ENCODE assay signal across 1 cellular context in the genomic region with DNA sequence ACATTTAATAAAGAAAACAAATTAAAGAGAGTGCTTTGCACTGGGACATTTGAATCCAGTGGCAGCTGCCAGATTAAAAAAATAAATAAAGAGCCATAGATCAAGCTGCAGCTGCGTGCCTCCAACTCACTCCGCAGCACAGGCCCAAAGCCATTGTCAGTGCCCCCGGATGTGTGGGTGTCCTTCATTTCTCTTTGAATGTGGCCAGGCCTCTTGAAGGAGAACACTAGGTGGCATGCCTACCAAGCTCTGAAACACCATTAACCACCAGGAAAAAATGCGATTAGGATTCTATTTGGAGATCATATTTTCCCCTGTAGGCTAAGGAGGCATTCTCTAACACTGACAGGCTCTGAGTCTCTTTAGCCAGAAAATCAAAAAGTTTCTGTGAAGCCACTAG.
TF ChIP-seq lines count a peak whose summit lies in the region.

No MANE protein-coding gene starts in this region.

TF ChIP-seq in GM23338, 12 proteins besides CTCF, POLR2A, EP300 and RAD21 (continued from another document):
- TF ChIP-seq, protein P1, sequence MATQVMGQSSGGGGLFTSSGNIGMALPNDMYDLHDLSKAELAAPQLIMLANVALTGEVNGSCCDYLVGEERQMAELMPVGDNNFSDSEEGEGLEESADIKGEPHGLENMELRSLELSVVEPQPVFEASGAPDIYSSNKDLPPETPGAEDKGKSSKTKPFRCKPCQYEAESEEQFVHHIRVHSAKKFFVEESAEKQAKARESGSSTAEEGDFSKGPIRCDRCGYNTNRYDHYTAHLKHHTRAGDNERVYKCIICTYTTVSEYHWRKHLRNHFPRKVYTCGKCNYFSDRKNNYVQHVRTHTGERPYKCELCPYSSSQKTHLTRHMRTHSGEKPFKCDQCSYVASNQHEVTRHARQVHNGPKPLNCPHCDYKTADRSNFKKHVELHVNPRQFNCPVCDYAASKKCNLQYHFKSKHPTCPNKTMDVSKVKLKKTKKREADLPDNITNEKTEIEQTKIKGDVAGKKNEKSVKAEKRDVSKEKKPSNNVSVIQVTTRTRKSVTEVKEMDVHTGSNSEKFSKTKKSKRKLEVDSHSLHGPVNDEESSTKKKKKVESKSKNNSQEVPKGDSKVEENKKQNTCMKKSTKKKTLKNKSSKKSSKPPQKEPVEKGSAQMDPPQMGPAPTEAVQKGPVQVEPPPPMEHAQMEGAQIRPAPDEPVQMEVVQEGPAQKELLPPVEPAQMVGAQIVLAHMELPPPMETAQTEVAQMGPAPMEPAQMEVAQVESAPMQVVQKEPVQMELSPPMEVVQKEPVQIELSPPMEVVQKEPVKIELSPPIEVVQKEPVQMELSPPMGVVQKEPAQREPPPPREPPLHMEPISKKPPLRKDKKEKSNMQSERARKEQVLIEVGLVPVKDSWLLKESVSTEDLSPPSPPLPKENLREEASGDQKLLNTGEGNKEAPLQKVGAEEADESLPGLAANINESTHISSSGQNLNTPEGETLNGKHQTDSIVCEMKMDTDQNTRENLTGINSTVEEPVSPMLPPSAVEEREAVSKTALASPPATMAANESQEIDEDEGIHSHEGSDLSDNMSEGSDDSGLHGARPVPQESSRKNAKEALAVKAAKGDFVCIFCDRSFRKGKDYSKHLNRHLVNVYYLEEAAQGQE (IDR thresholded peaks at IDR 0.05; ENCODE audit: unreplicated experiment): no peak
- no peak for TF ChIP-seq ZNF114 (CRISPR knock-in tag; IDR thresholded peaks at IDR 0.05)
- no peak for TF ChIP-seq ZNF331 (CRISPR knock-in tag; IDR thresholded peaks at IDR 0.05; ENCODE audit: low read depth)
TF ChIP-seq in GM23338: peak in this region for 0.
